In the genomic region with DNA sequence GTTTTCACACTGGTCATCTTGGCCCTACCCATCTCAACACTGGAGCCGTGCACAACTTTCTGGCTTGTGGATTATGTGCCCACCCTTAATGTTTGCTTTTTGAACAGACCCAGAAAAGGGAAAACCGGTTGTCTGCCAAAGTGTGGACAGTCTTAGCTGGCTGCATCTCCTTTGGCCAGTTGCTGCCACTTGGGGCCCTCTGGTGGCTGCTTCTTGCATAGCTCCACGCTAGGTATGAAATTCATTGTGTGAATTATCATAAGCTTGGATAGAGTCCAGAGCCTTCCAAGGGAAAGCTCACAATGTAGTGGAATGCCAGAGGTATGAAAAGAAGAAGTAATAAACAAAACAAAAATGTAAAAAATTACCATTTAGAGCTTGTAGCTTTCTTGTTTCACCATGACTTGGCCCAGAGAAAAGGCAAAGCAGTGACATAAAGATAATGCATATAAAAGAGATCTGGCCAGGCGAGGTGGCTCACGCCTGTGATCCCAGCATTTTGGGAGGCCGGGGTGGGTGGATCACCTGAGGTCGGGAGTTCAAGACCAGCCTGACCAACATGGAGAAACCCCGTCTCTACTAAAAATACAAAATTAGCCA, we compare ENCODE assay signal across 8 cellular contexts. TPM values are rescaled to one million over a fixed set of nuclear protein-coding genes. Genes with fewer than 3 reads are reported as not detected.
DNase-seq lines count a peak whose midpoint lies in the region; ATAC-seq and TF ChIP-seq lines count a peak whose summit lies in the region.

No MANE protein-coding gene starts in this region.

- no peak overlapping the region for H3K4me3 ChIP-seq in cardiac muscle cell

- no peaks in the 10 kb centered on the region for H3K4me1 ChIP-seq in cardiac muscle cell (ENCODE audit: low read depth)

- H3K27ac ChIP-seq in cardiac muscle cell, result no peak overlapping the region

- peak; percentile 79 for ATAC-seq in GM19328 (IDR thresholded peaks at IDR 0.05; ENCODE audit: unreplicated experiment)
- peak; percentile 53 for ATAC-seq in HG03469 (IDR thresholded peaks at IDR 0.05; ENCODE audit: unreplicated experiment)
- no peak for ATAC-seq in HG03457 (IDR thresholded peaks at IDR 0.05; ENCODE audit: unreplicated experiment)

- TF ChIP-seq CTCF in cardiac muscle cell (IDR thresholded peaks at IDR 0.05; ENCODE audit: low read depth, low read length), result peak; percentile 99

- H3K27me3 ChIP-seq in cardiac muscle cell, result no peaks in the 10 kb centered on the region

- no peaks in the 10 kb centered on the region for H3K9me3 ChIP-seq in cardiac muscle cell (ENCODE audit: low read depth)

- DNase-seq in DMS 273 treated with DMSO at 0.1 percent for 48 hours (lab: John Stamatoyannopoulos, UW) (peak; percentile 5), RPMI7951 (ENCODE audit: low read depth) (peak; percentile 48), cardiac muscle cell (ENCODE audit: low read depth in 1 of 2, low spot score in 1 of 2) (peak; percentile 83 to 88), putamen (ENCODE audit: low spot score) (peak; percentile 5)
- peak; percentile 66 for DNase-seq in activated naive CD4-positive, alpha-beta T cell treated with Interleukin-2 at 50 U/mL for 16 hours

- no peaks in the 10 kb centered on the region for H3K36me3 ChIP-seq in cardiac muscle cell

RNA-seq across cellular contexts. Expression of gene SLC36A3, which starts 12.5 kb away (rescaled TPM):
- total RNA-seq in RPMI7951 (2014; rRNA removed; shearing (Covaris generic)), result not detected in 2 replicates
- not detected in 2 replicates for total RNA-seq in cardiac muscle cell
- polyA plus RNA-seq in cardiac muscle cell, result not detected in 2 replicates

RNA-seq across cellular contexts. Expression of gene SLC36A2, which starts 31.3 kb away (rescaled TPM):
- not detected in 2 replicates for total RNA-seq in RPMI7951 (2014; rRNA removed; shearing (Covaris generic))
- not detected in 2 replicates for total RNA-seq in cardiac muscle cell
- polyA plus RNA-seq in cardiac muscle cell, result not detected in 2 replicates

Comparison
In these comparisons a context has a peak if more than half of its experiments do, and no peak if none do; other contexts are left out.
1. DNase-seq: peak in every context shown above with its lines; median percentile 86 in cardiac muscle cell; 66 in activated naive CD4-positive, alpha-beta T cell treated with Interleukin-2 at 50 U/mL for 16 hours; 48 in RPMI7951; 5 in DMS 273 treated with DMSO at 0.1 percent for 48 hours; 5 in putamen.